In genomic region chr2:159153463-159153862, GRCh38 we compare ENCODE assay signal across 16 cellular contexts.
DNase-seq lines count a peak whose midpoint lies in the region; ATAC-seq and TF ChIP-seq lines count a peak whose summit lies in the region.
"Had no signal": no experiment of that assay in that cellular context is flagged by ENCODE, and none has a peak within 500 bp of the region (broad histone marks: within the 10 kb centered on the region; RNA-seq: fewer than 3 reads in every experiment).

No MANE protein-coding gene starts in this region.

- H3K4me1 ChIP-seq in right cardiac atrium (ENCODE audit: control insufficient read depth, insufficient read depth, low read length) (peaks cover 15% of the 10 kb centered on the region), stomach smooth muscle (ENCODE audit: control insufficient read depth, insufficient read depth, low read length) (peaks cover 56% of the 10 kb centered on the region)

- H3K9ac ChIP-seq in stomach smooth muscle (ENCODE audit: low read length in 2 of 2) = no peak overlapping the region

- no peaks in the 10 kb centered on the region for H3K36me3 Mint-ChIP-seq in activated naive CD4-positive, alpha-beta T cell treated with anti-CD3 and anti-CD28 coated beads, Interleukin-2, amount 50 U/mL, for 72 hours

- no peak for DNase-seq in activated naive CD4-positive, alpha-beta T cell treated with anti-CD3 and anti-CD28 coated beads, Interleukin-2, amount 50 U/mL, for 72 hours (ENCODE audit: low spot score in 2 of 2)
- no peak for DNase-seq in activated naive CD4-positive, alpha-beta T cell treated with anti-CD3 and anti-CD28 coated beads, Interleukin-2, amount 50 U/mL, for 16 hours
- peak; percentile 53 for DNase-seq in RWPE1 (ENCODE audit: low spot score)
- no peak for DNase-seq in right cardiac atrium
- DNase-seq in NCI-H82 (lab: John Stamatoyannopoulos, UW) = no peak
- DNase-seq: activated CD4-positive, alpha-beta T cell treated with anti-CD3 and anti-CD28 coated beads for 4 hours; amniotic stem cell; dermis blood vessel endothelial cell; NCI-H187; NCI-H69; occipital lobe; stimulated activated naive CD4-positive, alpha-beta T cell; T-helper 2 cell had no signal

- peak; percentile 36 to 44 for ATAC-seq in activated naive CD4-positive, alpha-beta T cell treated with anti-CD3 and anti-CD28 coated beads, Interleukin-2, amount 50 U/mL, for 72 hours
- peak; percentile 15 to 45 for ATAC-seq in right cardiac atrium
- no peak for ATAC-seq in GM21529 (IDR thresholded peaks at IDR 0.05; ENCODE audit: unreplicated experiment)
- no peak for ATAC-seq in HG03521 (IDR thresholded peaks at IDR 0.05; ENCODE audit: unreplicated experiment)

- POLR2A ChIA-PET in RWPE1 (lab: Yijun Ruan, JAX; ENCODE audit: low non-redundant PET) = no interaction called here

- CTCF ChIA-PET in RWPE1 (lab: Yijun Ruan, JAX) = no interaction called here

- H3K27me3 ChIP-seq in right cardiac atrium (ENCODE audit: control insufficient read depth, insufficient read depth) = no peaks in the 10 kb centered on the region
- no peaks in the 10 kb centered on the region for H3K27me3 ChIP-seq in stomach smooth muscle (ENCODE audit: control insufficient read depth in 1 of 2, insufficient read depth in 2 of 2, low read length in 2 of 2)

- no peaks in the 10 kb centered on the region for H3K9me3 Mint-ChIP-seq in activated naive CD4-positive, alpha-beta T cell treated with anti-CD3 and anti-CD28 coated beads, Interleukin-2, amount 50 U/mL, for 72 hours

- no peak overlapping the region for H3K27ac Mint-ChIP-seq in activated naive CD4-positive, alpha-beta T cell treated with anti-CD3 and anti-CD28 coated beads, Interleukin-2, amount 50 U/mL, for 72 hours

- intact Hi-C loops in right cardiac atrium (cut with DNase I) = no loop called here

- H3K27ac ChIP-seq in RWPE1 (peak overlapping the region; percentile 24; the same call in 1 of the 2 replicates), right cardiac atrium (ENCODE audit: low read length) (no peak overlapping the region), stomach smooth muscle (ENCODE audit: low read length) (peak overlapping the region; percentile 56)

- WGBS in right cardiac atrium = 51% methylated on average over 4 of the region's 4 CpGs

- no peaks in the 10 kb centered on the region for H3K36me3 ChIP-seq in stomach smooth muscle (ENCODE audit: control insufficient read depth in 2 of 2, insufficient read depth in 2 of 2, low read length in 2 of 2)

- no peak overlapping the region for H3K4me3 ChIP-seq in right cardiac atrium (ENCODE audit: low read length)
- no peak overlapping the region for H3K4me3 ChIP-seq in stomach smooth muscle (ENCODE audit: low read length in 2 of 2)

- H3K9me3 ChIP-seq in right cardiac atrium (ENCODE audit: control insufficient read depth, low read length) = no peaks in the 10 kb centered on the region
- no peaks in the 10 kb centered on the region for H3K9me3 ChIP-seq in stomach smooth muscle (ENCODE audit: control insufficient read depth in 2 of 2, low read length in 2 of 2)

- no peak for TF ChIP-seq CTCF in RWPE1 (conservative IDR thresholded peaks at IDR 0.05; ENCODE audit: low read depth)

Comparison
In these comparisons a context has a peak if more than half of its experiments do, and no peak if none do; other contexts are left out.
1. ATAC-seq: peak in activated naive CD4-positive, alpha-beta T cell treated with anti-CD3 and anti-CD28 coated beads, Interleukin-2, amount 50 U/mL, for 72 hours (2 of 2) and right cardiac atrium (2 of 2); none in GM21529 (single experiment) and HG03521 (single experiment).